11 cellular contexts compared by ENCODE assay signal in the genomic region with DNA sequence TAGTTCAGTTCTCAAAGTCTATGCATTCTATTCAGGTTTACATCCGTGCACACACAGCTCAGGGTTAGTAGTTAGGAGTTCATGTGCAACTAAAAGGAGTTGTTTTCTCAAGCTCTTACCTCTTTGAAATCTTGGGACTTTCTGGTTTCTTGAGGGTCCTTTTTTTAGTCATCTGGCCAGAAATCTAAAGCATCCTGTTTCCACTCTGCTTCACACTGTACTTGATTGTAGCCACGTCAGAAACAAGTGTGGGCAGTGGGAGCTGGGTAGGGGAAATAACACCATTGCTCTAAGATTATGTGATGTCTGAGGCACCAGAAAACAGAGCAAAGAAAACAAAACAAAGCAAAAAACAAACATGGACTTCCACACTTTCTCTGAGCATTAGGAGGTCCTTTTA. TPM values are rescaled to one million over a fixed set of nuclear protein-coding genes. Genes with fewer than 3 reads are reported as not detected.
"Had no signal": no experiment of that assay in that cellular context is flagged by ENCODE, and none has a peak within 500 bp of the region (broad histone marks: within the 10 kb centered on the region; RNA-seq: fewer than 3 reads in every experiment).

No MANE protein-coding gene starts in this region.

- H3K9ac ChIP-seq: KMS-11 had no signal

- H3K27ac ChIP-seq: HL-60, KMS-11 had no signal

- H3K4me2 ChIP-seq: KMS-11 had no signal

- FAIRE-seq: HepG2, HTR-8/SVneo, K562 had no signal

- DNase-seq: IMR-90, KBM-7, KG1 had no signal

- H3K4me3 ChIP-seq: K562 had no signal

- ATAC-seq: HepG2, K562 had no signal

RNA-seq across cellular contexts. Expression of gene HDGFL1, which starts 58.3 kb away (rescaled TPM):
- total RNA-seq: HepG2, HT-29, HT1080, IMR-90 had no signal
- polyA plus RNA-seq: HepG2, IgD-negative memory B cell, IMR-90 had no signal
